In the genomic region with DNA sequence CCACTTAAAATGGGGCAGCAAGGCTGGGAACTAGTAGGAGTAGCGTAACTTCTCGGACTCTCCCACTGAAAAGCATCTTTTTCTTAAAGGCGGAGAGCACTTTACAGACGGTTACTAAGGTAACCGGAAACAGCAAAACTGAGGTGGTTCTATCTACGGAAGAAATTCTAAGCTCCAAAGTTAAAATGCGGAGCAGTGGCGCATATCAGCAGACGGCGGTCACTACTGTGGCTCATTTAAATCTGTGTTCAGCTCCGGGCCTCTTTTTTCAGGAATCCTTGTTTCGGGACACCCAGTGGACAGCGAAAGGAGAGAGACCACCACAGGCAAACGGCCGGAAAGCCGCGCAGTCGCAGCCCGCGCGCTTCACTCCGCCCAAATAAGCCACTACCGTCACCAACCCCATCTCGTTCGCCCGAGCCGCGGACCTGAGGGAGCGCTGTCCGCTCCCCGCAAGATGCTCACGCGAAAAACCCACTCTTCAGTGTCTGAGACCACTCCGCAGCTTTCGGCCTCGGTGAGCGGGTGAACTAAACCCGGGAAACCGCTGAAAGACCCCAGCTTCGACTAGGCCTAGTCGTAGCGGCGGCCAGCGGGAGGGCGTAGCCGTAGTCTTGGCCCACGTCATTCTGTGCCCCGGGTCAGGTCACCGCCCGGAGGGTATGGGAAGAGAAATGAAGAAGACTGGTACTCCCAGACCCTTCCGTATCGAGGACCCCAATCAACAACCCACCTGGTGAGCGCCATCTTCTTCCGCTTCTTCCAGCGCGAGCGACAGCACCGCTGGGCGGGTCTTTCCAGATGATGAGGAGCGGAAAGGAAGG, we compare ENCODE assay signal across 8 cellular contexts. TPM values are rescaled to one million over a fixed set of nuclear protein-coding genes. Genes with fewer than 3 reads are reported as not detected.
A peak's percentile ranks its signal among the peaks of the same experiment; 100 is the strongest.
DNase-seq lines count a peak whose midpoint lies in the region; ATAC-seq and TF ChIP-seq lines count a peak whose summit lies in the region.

TSS of gene SNW1 (minus strand) at position 776 of the 824 bp plus-strand sequence. CDS start at position 747, 29 bp downstream.

- H3K27me3 Mint-ChIP-seq in activated CD4-positive, alpha-beta memory T cell treated with anti-CD3 and anti-CD28 coated beads for 36 hours, result no peaks in the 10 kb centered on the region

- H3K4me1 ChIP-seq in duodenal mucosa (ENCODE audit: control insufficient read depth in 1 of 2, insufficient read depth in 2 of 2, low read length in 2 of 2) (peaks cover 22 to 26% of the 10 kb centered on the region in 2 donors), right lobe of liver (peaks cover 0 to 20% (median 5%) of the 10 kb centered on the region in 4 donors)

- CTCF ChIA-PET in activated CD4-positive, alpha-beta memory T cell treated with anti-CD3 and anti-CD28 coated beads for 36 hours (lab: Charles Lee), result interaction anchor here (0.6 to 1.5 kb wide), 2 partner anchors 268 to 302 kb away, joined by 4 read pairs; no protein-coding TSS in a partner anchor

- H3K4me3 ChIP-seq in duodenal mucosa (ENCODE audit: low read depth in 1 of 2, low read length in 2 of 2), result peak within 1 kb of the TSS; percentile 81 to 96
- peak within 1 kb of the TSS; percentile 67 to 97 (median 93) for H3K4me3 ChIP-seq in right lobe of liver

- TF ChIP-seq POLR2A in right lobe of liver (IDR thresholded peaks at IDR 0.05), result peak; percentile 72

- peaks cover 0 to 5% of the 10 kb centered on the region in 2 donors for H3K36me3 ChIP-seq in duodenal mucosa (ENCODE audit: control insufficient read depth in 1 of 2, insufficient read depth in 2 of 2, low read length in 2 of 2)
- no peaks in the 10 kb centered on the region for H3K36me3 ChIP-seq in right lobe of liver

- no peak for TF ChIP-seq CTCF in right lobe of liver (IDR thresholded peaks at IDR 0.05)

- H3K9me3 Mint-ChIP-seq in activated CD4-positive, alpha-beta memory T cell treated with anti-CD3 and anti-CD28 coated beads for 36 hours, result no peaks in the 10 kb centered on the region

- 0% methylated on average over 41 of the region's 60 CpGs for WGBS in right lobe of liver (ENCODE audit: insufficient coverage, low coverage, low lambda C conversion rate, missing lambda C conversion rate)

- ATAC-seq in GM18870 (IDR thresholded peaks at IDR 0.05; ENCODE audit: unreplicated experiment) (peak; percentile 95), HG03135 (IDR thresholded peaks at IDR 0.05; ENCODE audit: unreplicated experiment) (peak; percentile 91), right lobe of liver (peak; percentile 98 to 99 (median 99))

- H3K4me1 Mint-ChIP-seq in activated CD4-positive, alpha-beta memory T cell treated with anti-CD3 and anti-CD28 coated beads for 36 hours (ENCODE audit: low read depth), result peaks cover 32% of the 10 kb centered on the region

- peak within 1 kb of the TSS; percentile 96 for H3K27ac Mint-ChIP-seq in activated CD4-positive, alpha-beta memory T cell treated with anti-CD3 and anti-CD28 coated beads for 36 hours

- DNase-seq in AG08396 (ENCODE audit: low spot score), result peak; percentile 95
- peak; percentile 90 for DNase-seq in NCI-H510A (lab: John Stamatoyannopoulos, UW)
- peak; percentile 95 for DNase-seq in activated CD4-positive, alpha-beta memory T cell treated with anti-CD3 and anti-CD28 coated beads for 36 hours
- peak; percentile 94 to 96 (median 95) for DNase-seq in right lobe of liver
- DNase-seq in stimulated activated CD4-positive, alpha-beta T cell treated with anti-CD3 and anti-CD28 coated beads, Interleukin-4, amount 100 ng/mL, for 4 hours, result peak; percentile 85 to 91

- H3K9me3 ChIP-seq in duodenal mucosa (ENCODE audit: control insufficient read depth in 1 of 2, low read length in 2 of 2), result no peaks in the 10 kb centered on the region
- H3K9me3 ChIP-seq in right lobe of liver, result no peaks in the 10 kb centered on the region

- H3K27me3 ChIP-seq in duodenal mucosa (ENCODE audit: control insufficient read depth in 1 of 2, insufficient read depth in 2 of 2, low read length in 2 of 2) (no peaks in the 10 kb centered on the region), right lobe of liver (no peaks in the 10 kb centered on the region)

- H3K9ac ChIP-seq in duodenal mucosa (ENCODE audit: low read depth in 1 of 2, low read length in 2 of 2), result peak within 1 kb of the TSS; percentile 76 to 99

- H3K27ac ChIP-seq in duodenal mucosa (ENCODE audit: low read depth, low read length), result peak within 1 kb of the TSS; percentile 83
- H3K27ac ChIP-seq in right lobe of liver, result peak within 1 kb of the TSS; percentile 69 to 91 (median 79)

- H3K36me3 Mint-ChIP-seq in activated CD4-positive, alpha-beta memory T cell treated with anti-CD3 and anti-CD28 coated beads for 36 hours, result peaks cover 13% of the 10 kb centered on the region

- POLR2A ChIA-PET in activated CD4-positive, alpha-beta memory T cell treated with anti-CD3 and anti-CD28 coated beads for 36 hours (lab: Charles Lee), result interaction anchor here (0.6 to 2.0 kb wide), 8 partner anchors 8 to 295 kb away, joined by 3 to 10 read pairs (median 5); partner anchors contain the start of gene ADCK1

- intact Hi-C loops in activated CD4-positive, alpha-beta memory T cell treated with anti-CD3 and anti-CD28 coated beads for 36 hours (cut with micrococcal nuclease), result loop anchor here (1.0 kb wide), 6 partner anchors 22 to 439 kb away; partner anchors contain the start of genes ADCK1, ALKBH1, GSTZ1 and SLIRP
- intact Hi-C loops in right lobe of liver (cut with DNase I), result no loop called here

- peak within 1 kb of the TSS; percentile 95 for H3K4me3 Mint-ChIP-seq in activated CD4-positive, alpha-beta memory T cell treated with anti-CD3 and anti-CD28 coated beads for 36 hours

RNA-seq across cellular contexts. Expression of gene SNW1, which starts in this region (rescaled TPM):
- 100 to 1,000 TPM; 115 to 120 TPM for total RNA-seq in activated CD4-positive, alpha-beta memory T cell treated with anti-CD3 and anti-CD28 coated beads for 36 hours
- total RNA-seq in right lobe of liver, result 10 to 100 TPM; 16.2 to 27.9 (median 22.1) TPM

Comparison
In these comparisons a context has a peak if more than half of its experiments do, and no peak if none do; other contexts are left out.
1. Peak in every context shown above with its lines: DNase-seq, ATAC-seq, H3K4me3 ChIP-seq and H3K27ac ChIP-seq.
2. RNA of gene SNW1 (total RNA-seq): 115 to 120 TPM in activated CD4-positive, alpha-beta memory T cell treated with anti-CD3 and anti-CD28 coated beads for 36 hours; 16.2 to 27.9 TPM in right lobe of liver; every median in the first group is over 4 times any median in the second.